7 cellular contexts compared by ENCODE assay signal in the genomic region with DNA sequence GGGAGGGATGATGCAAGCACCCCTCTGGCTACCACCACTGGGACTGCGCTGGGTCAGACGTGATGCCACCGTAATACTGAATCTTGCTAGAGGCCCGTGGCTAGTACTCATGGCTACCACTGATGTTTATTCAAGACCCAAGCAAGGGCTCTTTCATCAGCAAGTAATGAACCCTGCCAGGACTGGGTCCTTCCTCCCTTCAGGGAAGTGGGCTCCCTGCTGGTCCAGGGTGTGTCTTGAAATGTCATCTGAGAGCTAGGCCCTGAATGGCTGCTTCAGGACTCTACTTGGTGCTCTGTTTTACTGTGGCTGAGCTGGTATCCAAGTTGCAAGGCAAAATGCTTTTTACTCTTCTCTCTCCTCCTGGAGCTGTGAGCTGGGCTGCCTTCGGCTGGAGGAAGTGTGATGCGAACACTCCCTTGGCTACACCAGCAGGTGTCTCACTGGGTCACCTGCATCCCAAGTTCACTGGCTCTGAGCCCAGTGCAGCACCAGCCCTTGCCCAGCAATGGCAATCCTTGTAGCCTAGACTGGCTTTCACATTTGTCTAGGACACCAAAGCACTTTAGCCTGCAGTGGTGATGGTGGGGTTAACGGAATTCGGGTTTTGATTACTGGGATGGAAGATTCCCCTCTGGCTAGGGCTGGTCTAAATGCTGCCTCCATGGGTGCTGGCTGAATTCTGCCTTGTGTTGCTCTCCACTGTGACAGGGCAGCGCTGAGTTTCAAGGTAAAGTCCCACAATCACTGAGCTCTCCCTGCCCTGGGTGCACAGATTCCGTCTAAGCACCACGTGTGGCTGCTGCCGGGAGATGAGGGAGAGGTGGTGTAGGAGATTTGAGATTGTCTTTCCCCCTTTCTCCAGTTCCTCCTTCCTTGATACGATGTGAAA.
A peak's percentile ranks its signal among the peaks of the same experiment; 100 is the strongest.
DNase-seq lines count a peak whose midpoint lies in the region; ATAC-seq, FAIRE-seq and TF ChIP-seq lines count a peak whose summit lies in the region.

No MANE protein-coding gene starts in this region.

- FAIRE-seq in K562 (lab: Jason Lieb, UNC) = no peak

- H3K4me2 ChIP-seq in K562 (ENCODE audit: insufficient read depth, low read length) = no peak overlapping the region
- peak overlapping the region; percentile 39 for H3K4me2 ChIP-seq in neural progenitor cell

- DNase-seq in GM20000 (ENCODE audit: low spot score) (peak; percentile 36), NCI-H2171 (lab: John Stamatoyannopoulos, UW) (peak; percentile 16), K562 (ENCODE audit: extremely low read depth in 1 of 4, low spot score in 3 of 4) (peak in 1 of 4 experiments; percentile 6), neural progenitor cell (ENCODE audit: low spot score) (peak; percentile 19), AG20443 (ENCODE audit: low spot score) (no peak)

- peaks cover 0 to 4% of the 10 kb centered on the region in 2 experiments; a peak in 1 of 5 replicates for H3K27me3 ChIP-seq in K562 (ENCODE audit: control insufficient read depth in 2 of 2, insufficient read depth in 2 of 2, low read length in 2 of 2)
- no peaks in the 10 kb centered on the region for H3K27me3 ChIP-seq in neural progenitor cell

- POLR2A ChIA-PET in K562 (lab: Yijun Ruan, JAX) = interaction anchor here (0.5 kb wide), 1 partner anchor 10 kb away, joined by 3 read pairs; no protein-coding TSS in a partner anchor

- no peaks in the 10 kb centered on the region for H3K9me1 ChIP-seq in K562 (ENCODE audit: control insufficient read depth, insufficient read depth, low read length)

- peaks cover 2% of the 10 kb centered on the region; the same call in 2 of the 3 replicates for H3K36me3 ChIP-seq in K562 (ENCODE audit: control insufficient read depth, insufficient read depth, low read length)
- H3K36me3 ChIP-seq in neural progenitor cell = peaks cover 7% of the 10 kb centered on the region

- no peak for TF ChIP-seq EP300 in K562 (IDR thresholded peaks at IDR 0.05; ENCODE audit: low read length)

- H3K9me3 ChIP-seq in K562 (replicated peaks; ENCODE audit: control insufficient read depth, insufficient read depth, low read depth, low read length) (no peaks in the 10 kb centered on the region), neural progenitor cell (ENCODE audit: low read depth) (no peaks in the 10 kb centered on the region)

- H2AFZ ChIP-seq in K562 (ENCODE audit: low read depth, low read length) (no peak overlapping the region), neural progenitor cell (replicated peaks) (no peak overlapping the region)

- H3K4me1 Mint-ChIP-seq in neural progenitor cell = peaks cover 3% of the 10 kb centered on the region

- ATAC-seq in K562 = peak; percentile 78
- ATAC-seq in HG02852 (IDR thresholded peaks at IDR 0.05; ENCODE audit: unreplicated experiment) = no peak
- ATAC-seq in HG03565 (IDR thresholded peaks at IDR 0.05; ENCODE audit: unreplicated experiment) = no peak

- WGBS in K562 (ENCODE audit: insufficient coverage, low coverage, missing lambda C conversion rate) = 55% methylated on average over 12 of the region's 13 CpGs

- H3K4me1 ChIP-seq in K562 (replicated peaks in 1 of 2; ENCODE audit: control insufficient read depth in 2 of 2, insufficient read depth in 2 of 2, low read length in 2 of 2) = no peaks in the 10 kb centered on the region
- peaks cover 12% of the 10 kb centered on the region for H3K4me1 ChIP-seq in neural progenitor cell

- no peak for TF ChIP-seq POLR2A in K562 (conservative IDR thresholded peaks at IDR 0.05)

- in situ Hi-C loops in K562 (cut with MboI) = no loop called here

- peaks cover 13% of the 10 kb centered on the region for H3F3A ChIP-seq in neural progenitor cell (ENCODE audit: low read depth)

- H3K27ac ChIP-seq in K562 (ENCODE audit: extremely low read depth, low read depth, low read length) (no peak overlapping the region), neural progenitor cell (peak overlapping the region; percentile 16)

- peak in 1 of 2 experiments; percentile 37; a peak in 2 of 4 replicates for TF ChIP-seq RAD21 in K562 (CRISPR knock-in tag; conservative IDR thresholded peaks at IDR 0.05 in 1 of 2, IDR thresholded peaks at IDR 0.05 in 1 of 2)

- H3K36me3 Mint-ChIP-seq in neural progenitor cell = peaks cover 41% of the 10 kb centered on the region

- no peak overlapping the region for H3K4me3 ChIP-seq in K562
- H3K4me3 ChIP-seq in neural progenitor cell = no peak overlapping the region

- H3K9me3 Mint-ChIP-seq in neural progenitor cell = peaks cover 2% of the 10 kb centered on the region

- H3K9ac ChIP-seq in K562 (ENCODE audit: insufficient read depth in 1 of 2, low read depth in 2 of 2, low read length in 2 of 2) = no peak overlapping the region
- H3K9ac ChIP-seq in neural progenitor cell = no peak overlapping the region

- H4K20me1 ChIP-seq in K562 (replicated peaks; ENCODE audit: control insufficient read depth, insufficient read depth, low read length) = 0 out of 2 replicates have a peak, but pooled peaks cover 4% of the 10 kb centered on the region
- H4K20me1 ChIP-seq in neural progenitor cell (ENCODE audit: low read depth) = peaks cover 51% of the 10 kb centered on the region

- no peaks in the 10 kb centered on the region for H3K79me2 ChIP-seq in K562 (ENCODE audit: control insufficient read depth, insufficient read depth, low read length)
- H3K79me2 ChIP-seq in neural progenitor cell (ENCODE audit: low read depth) = peaks cover 30% of the 10 kb centered on the region

- intact Hi-C loops in K562 (cut with micrococcal nuclease) = loop anchor here (2.0 kb wide), 1 partner anchor 49 kb away; no protein-coding TSS in a partner anchor

- no peak overlapping the region for H3K4me3 Mint-ChIP-seq in neural progenitor cell

- no TSS peak for BruUV-seq in K562 (replicated peaks; lab: Mats Ljungman, UMichigan)

- H3K27ac Mint-ChIP-seq in neural progenitor cell = peak overlapping the region; percentile 86

- peak; percentile 28 for TF ChIP-seq CTCF in GM20000 (IDR thresholded peaks at IDR 0.05; ENCODE audit: extremely low read depth, missing control alignments)
- peak; percentile 6 to 42 (median 36); a peak in 3 of 6 replicates for TF ChIP-seq CTCF in K562 (IDR thresholded peaks at IDR 0.05 in 2 of 3, conservative IDR thresholded peaks at IDR 0.05 in 1 of 3; ENCODE audit: insufficient read depth in 2 of 3, low read depth in 1 of 3, low read length in 3 of 3)
- peak; percentile 15 for TF ChIP-seq CTCF in neural progenitor cell (IDR thresholded peaks at IDR 0.05)

- CTCF ChIA-PET in K562 (lab: Yijun Ruan, JAX; ENCODE audit: low intra/inter-chr PET ratio) = no interaction called here

- H3K27me3 Mint-ChIP-seq in neural progenitor cell (ENCODE audit: insufficient read depth, low read depth) = peaks cover 2% of the 10 kb centered on the region

TF ChIP-seq in K562, 482 proteins besides CTCF, POLR2A, EP300 and RAD21:
- TF ChIP-seq HDGF (IDR thresholded peaks at IDR 0.05) (no peak), NFIC (IDR thresholded peaks at IDR 0.05) (peak; percentile 71)
- TF ChIP-seq, protein P1, sequence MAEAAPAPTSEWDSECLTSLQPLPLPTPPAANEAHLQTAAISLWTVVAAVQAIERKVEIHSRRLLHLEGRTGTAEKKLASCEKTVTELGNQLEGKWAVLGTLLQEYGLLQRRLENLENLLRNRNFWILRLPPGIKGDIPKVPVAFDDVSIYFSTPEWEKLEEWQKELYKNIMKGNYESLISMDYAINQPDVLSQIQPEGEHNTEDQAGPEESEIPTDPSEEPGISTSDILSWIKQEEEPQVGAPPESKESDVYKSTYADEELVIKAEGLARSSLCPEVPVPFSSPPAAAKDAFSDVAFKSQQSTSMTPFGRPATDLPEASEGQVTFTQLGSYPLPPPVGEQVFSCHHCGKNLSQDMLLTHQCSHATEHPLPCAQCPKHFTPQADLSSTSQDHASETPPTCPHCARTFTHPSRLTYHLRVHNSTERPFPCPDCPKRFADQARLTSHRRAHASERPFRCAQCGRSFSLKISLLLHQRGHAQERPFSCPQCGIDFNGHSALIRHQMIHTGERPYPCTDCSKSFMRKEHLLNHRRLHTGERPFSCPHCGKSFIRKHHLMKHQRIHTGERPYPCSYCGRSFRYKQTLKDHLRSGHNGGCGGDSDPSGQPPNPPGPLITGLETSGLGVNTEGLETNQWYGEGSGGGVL (CRISPR knock-in tag; IDR thresholded peaks at IDR 0.05) = no peak
- TF ChIP-seq, protein P2, sequence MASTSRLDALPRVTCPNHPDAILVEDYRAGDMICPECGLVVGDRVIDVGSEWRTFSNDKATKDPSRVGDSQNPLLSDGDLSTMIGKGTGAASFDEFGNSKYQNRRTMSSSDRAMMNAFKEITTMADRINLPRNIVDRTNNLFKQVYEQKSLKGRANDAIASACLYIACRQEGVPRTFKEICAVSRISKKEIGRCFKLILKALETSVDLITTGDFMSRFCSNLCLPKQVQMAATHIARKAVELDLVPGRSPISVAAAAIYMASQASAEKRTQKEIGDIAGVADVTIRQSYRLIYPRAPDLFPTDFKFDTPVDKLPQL (IDR thresholded peaks at IDR 0.05; ENCODE audit: extremely low read depth, insufficient read length) = no peak
TF ChIP-seq in K562: peak in this region for 1.
